ENCODE assay signal across 25 cellular contexts in genomic region chrX:26664919-26665318, GRCh38.
DNase-seq lines count a peak whose midpoint lies in the region; ATAC-seq and TF ChIP-seq lines count a peak whose summit lies in the region.
"Had no signal": no experiment of that assay in that cellular context is flagged by ENCODE, and none has a peak within 500 bp of the region (broad histone marks: within the 10 kb centered on the region; RNA-seq: fewer than 3 reads in every experiment).

No MANE protein-coding gene starts in this region.

- no peak overlapping the region for H3K27ac Mint-ChIP-seq in mesothelial cell of epicardium
- H3K27ac Mint-ChIP-seq: B cell; CD4-positive, CD25-positive, alpha-beta regulatory T cell; HFFc6; T-helper 17 cell had no signal

- no peaks in the 10 kb centered on the region for H3K4me1 ChIP-seq in vagina
- H3K4me1 ChIP-seq: Peyer's patch had no signal

- H3K4me1 Mint-ChIP-seq in mesothelial cell of epicardium, result no peaks in the 10 kb centered on the region
- H3K4me1 Mint-ChIP-seq: B cell; CD4-positive, CD25-positive, alpha-beta regulatory T cell; T-helper 17 cell had no signal

- no peak overlapping the region for H3K4me3 ChIP-seq in vagina
- H3K4me3 ChIP-seq: GM23248, MG63, Peyer's patch, SK-N-MC had no signal

- TF ChIP-seq CTCF in C4-2B (conservative IDR thresholded peaks at IDR 0.05), result peak; percentile 29
- peak; percentile 12; the same call in 1 of the 2 replicates for TF ChIP-seq CTCF in LNCAP (IDR thresholded peaks at IDR 0.05)
- TF ChIP-seq CTCF in VCaP (conservative IDR thresholded peaks at IDR 0.05), result peak; percentile 22; the same call in 1 of the 2 replicates
- peak; percentile 68 for TF ChIP-seq CTCF in mesothelial cell of epicardium (IDR thresholded peaks at IDR 0.05; ENCODE audit: unreplicated experiment)
- TF ChIP-seq CTCF in vagina (IDR thresholded peaks at IDR 0.05), result no peak

- no peaks in the 10 kb centered on the region for H3K36me3 ChIP-seq in vagina
- H3K36me3 ChIP-seq: MG63, Peyer's patch had no signal

- DNase-seq in mesothelial cell of epicardium (ENCODE audit: low spot score in 2 of 2, unreplicated experiment in 2 of 2) (no peak), NCI-H526 treated with DMSO at 0.1 percent for 48 hours (lab: John Stamatoyannopoulos, UW) (no peak), vagina (ENCODE audit: extremely low spot score in 2 of 2) (no peak)
- DNase-seq: CD4-positive, CD25-positive, alpha-beta regulatory T cell; GM23248; H7; HFFc6; Karpas-422; MG63; NCI-H1105 treated with DMSO at 0.1 percent for 48 hours; NCI-H146; NCI-H2029; NCI-H446 treated with DMSO at 0.1 percent for 48 hours; NCI-H526; Peyer's patch; SIG-M5; T-helper 17 cell had no signal

- H3K9me3 Mint-ChIP-seq in mesothelial cell of epicardium, result peaks cover 36% of the 10 kb centered on the region

- H3K27me3 Mint-ChIP-seq in mesothelial cell of epicardium (ENCODE audit: low read depth), result no peaks in the 10 kb centered on the region
- H3K27me3 Mint-ChIP-seq: B cell; CD4-positive, CD25-positive, alpha-beta regulatory T cell; T-helper 17 cell had no signal

- TF ChIP-seq POLR2A in vagina (IDR thresholded peaks at IDR 0.05), result no peak

- no peaks in the 10 kb centered on the region for H3K27me3 ChIP-seq in vagina
- H3K27me3 ChIP-seq: MG63, Peyer's patch had no signal

- no peak overlapping the region for H3K4me3 Mint-ChIP-seq in mesothelial cell of epicardium
- H3K4me3 Mint-ChIP-seq: B cell; CD4-positive, CD25-positive, alpha-beta regulatory T cell; HFFc6; T-helper 17 cell had no signal

- intact Hi-C loops in vagina (cut with DNase I), result no loop called here

- ATAC-seq in GM21526 (IDR thresholded peaks at IDR 0.05; ENCODE audit: low FRiP score, unreplicated experiment) (no peak), GM19324 (IDR thresholded peaks at IDR 0.05; ENCODE audit: low FRiP score, unreplicated experiment) (no peak)
- ATAC-seq: HepG2, T-helper 17 cell had no signal

- H3K27ac ChIP-seq in C4-2B (no peak overlapping the region), VCaP (no peak overlapping the region), vagina (no peak overlapping the region)
- H3K27ac ChIP-seq: GM23248, Peyer's patch, SK-N-MC had no signal

- no peaks in the 10 kb centered on the region for H3K36me3 Mint-ChIP-seq in mesothelial cell of epicardium
- H3K36me3 Mint-ChIP-seq: CD4-positive, CD25-positive, alpha-beta regulatory T cell had no signal

- H3K9me3 ChIP-seq in vagina, result no peaks in the 10 kb centered on the region
- H3K9me3 ChIP-seq: MG63, Peyer's patch had no signal

Comparison
In these comparisons a context has a peak if more than half of its experiments do, and no peak if none do; other contexts are left out.
1. CTCF ChIP-seq: peak in C4-2B (single experiment), LNCAP (single experiment), VCaP (single experiment) and mesothelial cell of epicardium (single experiment); none in vagina (0 of 3).